In the genomic region with DNA sequence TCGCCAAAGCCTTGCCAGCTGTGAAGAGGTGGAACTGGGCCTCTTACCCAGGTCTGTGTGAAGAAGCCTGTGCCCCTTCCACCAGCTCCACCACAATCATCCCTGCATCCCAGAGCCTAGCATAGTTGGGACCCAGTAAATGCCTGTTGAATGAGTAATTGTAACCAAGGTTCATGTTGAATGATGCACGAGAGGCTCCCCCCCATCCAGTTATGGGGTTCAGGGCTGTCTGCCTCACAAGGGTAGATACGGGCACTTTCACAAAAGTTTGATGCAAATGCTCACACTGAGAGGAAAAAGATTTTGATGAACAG, we compare ENCODE assay signal across 26 cellular contexts. TPM values are rescaled to one million over a fixed set of nuclear protein-coding genes. Genes with fewer than 3 reads are reported as not detected.
A peak's percentile ranks its signal among the peaks of the same experiment; 100 is the strongest.
DNase-seq lines count a peak whose midpoint lies in the region; ATAC-seq and TF ChIP-seq lines count a peak whose summit lies in the region.
"Had no signal": no experiment of that assay in that cellular context is flagged by ENCODE, and none has a peak within 500 bp of the region (broad histone marks: within the 10 kb centered on the region; RNA-seq: fewer than 3 reads in every experiment).

No MANE protein-coding gene starts in this region.

- H3K36me3 ChIP-seq in PC-9 (ENCODE audit: low read depth) (peaks cover 12% of the 10 kb centered on the region; the same call in 1 of the 2 replicates), SJCRH30 (no peaks in the 10 kb centered on the region)
- H3K36me3 ChIP-seq: esophagus muscularis mucosa, thyroid gland had no signal

- peaks cover 23% of the 10 kb centered on the region for H3F3A ChIP-seq in PC-9 (ENCODE audit: insufficient read depth, low read depth)

- H3K36me3 Mint-ChIP-seq in activated naive CD4-positive, alpha-beta T cell treated with anti-CD3 and anti-CD28 coated beads, Interleukin-2, amount 50 U/mL, for 72 hours: peaks cover 0 to 4% of the 10 kb centered on the region in 2 donors
- H3K36me3 Mint-ChIP-seq: activated naive CD8-positive, alpha-beta T cell; stimulated activated naive B cell treated with anti-CD40 and anti-IgM and Interleukin-4, amounts not matched to agents 10 μg/mL and 1 μg/mL and 100 μg/mL, for 72 hours had no signal

- H3K9me2 ChIP-seq in PC-9 (ENCODE audit: insufficient read depth): no peaks in the 10 kb centered on the region

- H3K4me2 ChIP-seq in PC-9: peak overlapping the region; percentile 51

- H3K9me3 ChIP-seq in PC-9 (ENCODE audit: insufficient read depth, low read depth) (no peaks in the 10 kb centered on the region; the same call in 1 of the 2 replicates), SJCRH30 (replicated peaks) (no peaks in the 10 kb centered on the region)
- H3K9me3 ChIP-seq: body of pancreas, psoas muscle, thyroid gland had no signal

- H2AFZ ChIP-seq in PC-9: no peak overlapping the region

- H3K27ac Mint-ChIP-seq in activated naive CD4-positive, alpha-beta T cell treated with anti-CD3 and anti-CD28 coated beads, Interleukin-2, amount 50 U/mL, for 72 hours: peak overlapping the region in 1 of 2 donors; percentile 73
- H3K27ac Mint-ChIP-seq: activated CD4-positive, alpha-beta T cell treated with anti-CD3 and anti-CD28 coated beads, Interleukin-2, amount 10 ng/mL, durations not matched to agents 24 days and 14 days; activated naive CD8-positive, alpha-beta T cell; activated T-cell treated with anti-CD3 and anti-CD28 coated beads, Interleukin-2, amount 50 U/mL, for 72 hours; stimulated activated naive B cell treated with anti-CD40 and anti-IgM and Interleukin-4, amounts not matched to agents 10 μg/mL and 1 μg/mL and 100 μg/mL, for 72 hours; T-helper 1 cell treated with Interleukin-12 subunit alpha and Interleukin-12 subunit beta and Interleukin-4 antibody, amounts not matched to agents 30 μg/mL and 1 μg/mL, for 36 hours had no signal

- H4K20me1 ChIP-seq in PC-9 (ENCODE audit: insufficient read depth): no peaks in the 10 kb centered on the region

- H3K79me2 ChIP-seq in PC-9 (ENCODE audit: low read depth): no peaks in the 10 kb centered on the region

- H3K4me3 ChIP-seq in PC-9 (no peak overlapping the region), fibroblast of the aortic adventitia (ENCODE audit: low read depth, low read length) (no peak overlapping the region), SJCRH30 (no peak overlapping the region)
- H3K4me3 ChIP-seq: body of pancreas, esophagus muscularis mucosa, lung, psoas muscle, thyroid gland had no signal

- H3K27me3 ChIP-seq in PC-9 (ENCODE audit: insufficient read depth, low read depth) (no peaks in the 10 kb centered on the region), SJCRH30 (no peaks in the 10 kb centered on the region)
- H3K27me3 ChIP-seq: body of pancreas, thyroid gland had no signal

- intact Hi-C loops in PC-9 (cut with micrococcal nuclease; ENCODE audit: unreplicated experiment): no loop called here

- H3K4me1 ChIP-seq in PC-9 (replicated peaks; ENCODE audit: insufficient read depth) (peaks cover 39% of the 10 kb centered on the region), SJCRH30 (no peaks in the 10 kb centered on the region)
- H3K4me1 ChIP-seq: body of pancreas, esophagus muscularis mucosa, psoas muscle, thyroid gland had no signal

- H3K9me3 Mint-ChIP-seq in activated naive CD4-positive, alpha-beta T cell treated with anti-CD3 and anti-CD28 coated beads, Interleukin-2, amount 50 U/mL, for 72 hours: no peaks in the 10 kb centered on the region
- H3K9me3 Mint-ChIP-seq: activated CD4-positive, alpha-beta T cell treated with anti-CD3 and anti-CD28 coated beads, Interleukin-2, amount 10 ng/mL, durations not matched to agents 24 days and 14 days; activated T-cell treated with anti-CD3 and anti-CD28 coated beads, Interleukin-2, amount 50 U/mL, for 72 hours; T-helper 1 cell treated with Interleukin-12 subunit alpha and Interleukin-12 subunit beta and Interleukin-4 antibody, amounts not matched to agents 30 μg/mL and 1 μg/mL, for 36 hours had no signal

- POLR2A ChIA-PET in PC-9 (lab: Charles Lee; ENCODE audit: unreplicated experiment): no interaction called here

- H3K27ac ChIP-seq in PC-9 (peak overlapping the region; percentile 83), SJCRH30 (no peak overlapping the region)
- H3K27ac ChIP-seq: body of pancreas, esophagus muscularis mucosa, psoas muscle, thyroid gland had no signal

- DNase-seq in activated naive CD4-positive, alpha-beta T cell treated with anti-CD3 and anti-CD28 coated beads, Interleukin-2, amount 50 U/mL, for 72 hours (ENCODE audit: low spot score in 2 of 2): no peak
- no peak for DNase-seq in activated naive CD4-positive, alpha-beta T cell (lab: John Stamatoyannopoulos, UW)
- DNase-seq in PC-9: no peak
- DNase-seq in fibroblast of the aortic adventitia (ENCODE audit: low read depth): peak; percentile 21
- no peak for DNase-seq in stimulated activated CD4-positive, alpha-beta T cell treated with anti-CD3 and anti-CD28 coated beads, Interleukin-12 subunit alpha, Interleukin-12 subunit beta, amount 100 ng/mL, for 4 hours
- no peak for DNase-seq in SJCRH30
- DNase-seq: activated CD4-positive, alpha-beta T cell treated with anti-CD3 and anti-CD28 coated beads, Interleukin-2, amount 10 ng/mL, durations not matched to agents 24 days and 14 days; activated T-cell treated with anti-CD3 and anti-CD28 coated beads, Interleukin-2, amount 50 U/mL, for 72 hours; body of pancreas; effector memory CD4-positive, alpha-beta T cell; H7; kidney; NCI-H1092 treated with DMSO at 0.1 percent for 48 hours; NCI-H2081; NCI-H446; OCI-M1; psoas muscle; small intestine; stimulated activated naive B cell treated with anti-CD40 and anti-IgM and Interleukin-4, amounts not matched to agents 10 μg/mL and 1 μg/mL and 100 μg/mL, for 72 hours; thyroid gland had no signal

- CTCF ChIA-PET in PC-9 (lab: Charles Lee): no interaction called here

- TF ChIP-seq CTCF in PC-9 (conservative IDR thresholded peaks at IDR 0.05) (no peak), fibroblast of the aortic adventitia (IDR thresholded peaks at IDR 0.05; ENCODE audit: insufficient read depth, low read length) (no peak)

- ATAC-seq in activated naive CD4-positive, alpha-beta T cell treated with anti-CD3 and anti-CD28 coated beads, Interleukin-2, amount 50 U/mL, for 72 hours: peak; percentile 16 to 55
- ATAC-seq in HG02973 (IDR thresholded peaks at IDR 0.05; ENCODE audit: unreplicated experiment): no peak
- no peak for ATAC-seq in GM19463 (IDR thresholded peaks at IDR 0.05; ENCODE audit: unreplicated experiment)
- ATAC-seq: body of pancreas; psoas muscle; stimulated activated naive B cell treated with anti-CD40 and anti-IgM and Interleukin-4, amounts not matched to agents 10 μg/mL and 1 μg/mL and 100 μg/mL, for 72 hours had no signal

- no TSS peak for BruUV-seq in PC-9 (replicated peaks; lab: Mats Ljungman, UMichigan)

RNA-seq across cellular contexts. Expression of gene TSEN2, which starts 29.5 kb away (rescaled TPM):
- 10 to 100 TPM in 1 of 2 donors, 1 to 10 TPM in 1; 6.6 to 14.2 TPM for total RNA-seq in activated naive CD4-positive, alpha-beta T cell treated with anti-CD3 and anti-CD28 coated beads, Interleukin-2, amount 50 U/mL, for 72 hours
- total RNA-seq in PC-9 (2021): 22.1 and 26.8 TPM in 2 replicates
- total RNA-seq in fibroblast of the aortic adventitia (ENCODE audit: low replicate concordance): 8.4 and 17.7 TPM in 2 replicates
- total RNA-seq in SJCRH30 (2014; rRNA removed; shearing (Covaris generic)): 16.6 and 17.2 TPM in 2 replicates

Comparison
In these comparisons a context has a peak if more than half of its experiments do, and no peak if none do; other contexts are left out.
1. ATAC-seq: peak in activated naive CD4-positive, alpha-beta T cell treated with anti-CD3 and anti-CD28 coated beads, Interleukin-2, amount 50 U/mL, for 72 hours (2 of 2); none in HG02973 (single experiment) and GM19463 (single experiment).